Comparison of ENCODE assay signal across 17 cellular contexts in the genomic region with DNA sequence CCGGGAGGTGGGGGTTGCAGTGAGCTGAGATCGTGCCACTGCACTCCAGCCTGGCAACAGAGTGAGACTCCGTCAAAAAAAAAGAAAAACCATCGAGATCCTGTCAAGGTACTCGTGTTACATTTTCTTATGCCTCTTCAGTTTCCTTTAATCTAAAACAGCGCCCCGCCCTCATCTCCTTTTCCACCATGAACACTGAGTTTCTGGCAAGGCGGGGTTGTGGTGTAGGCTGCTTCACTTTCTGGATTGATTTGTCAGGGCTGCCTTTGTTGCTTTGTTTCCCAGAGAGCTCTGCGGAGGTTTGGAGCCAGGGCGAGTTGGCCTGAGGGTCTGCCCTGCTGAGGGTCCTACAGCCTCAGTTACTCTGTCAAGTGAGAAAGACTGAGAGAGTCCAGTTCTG. TPM values are rescaled to one million over a fixed set of nuclear protein-coding genes. Genes with fewer than 3 reads are reported as not detected.
DNase-seq lines count a peak whose midpoint lies in the region; ATAC-seq and TF ChIP-seq lines count a peak whose summit lies in the region.
"Had no signal": no experiment of that assay in that cellular context is flagged by ENCODE, and none has a peak within 500 bp of the region (broad histone marks: within the 10 kb centered on the region; RNA-seq: fewer than 3 reads in every experiment).

No MANE protein-coding gene starts in this region.

- no peak for TF ChIP-seq POLR2A in stomach (IDR thresholded peaks at IDR 0.05)
- no peak for TF ChIP-seq POLR2A in lower leg skin (IDR thresholded peaks at IDR 0.05)

- no peak for ATAC-seq in activated T-cell treated with anti-CD3 and anti-CD28 coated beads, Interleukin-2, amount 50 U/mL, for 4 hours
- ATAC-seq: activated CD4-positive, CD25-positive, alpha-beta regulatory T cell treated with anti-CD3 and anti-CD28 coated beads, Interleukin-2, amount 50 U/mL, for 24 hours had no signal

- no peak overlapping the region for H3K4me2 ChIP-seq in OCI-LY1 (ENCODE audit: low read length)

- H3K4me1 Mint-ChIP-seq in activated T-cell treated with anti-CD3 and anti-CD28 coated beads, Interleukin-2, amount 50 U/mL, for 24 hours (ENCODE audit: low read depth): peaks cover 68% of the 10 kb centered on the region
- peaks cover 45% of the 10 kb centered on the region for H3K4me1 Mint-ChIP-seq in activated T-cell treated with anti-CD3 and anti-CD28 coated beads, Interleukin-2, amount 50 U/mL, for 4 hours (ENCODE audit: low read depth)

- H3K27ac ChIP-seq in OCI-LY1 (ENCODE audit: low read depth, low read length, poor library complexity, severe bottlenecking): peak overlapping the region; percentile 62
- peak overlapping the region; percentile 1 to 71 (median 52) for H3K27ac ChIP-seq in stomach
- H3K27ac ChIP-seq: HL-60, prostate gland had no signal

- H3K27me3 Mint-ChIP-seq in activated T-cell treated with anti-CD3 and anti-CD28 coated beads, Interleukin-2, amount 50 U/mL, for 24 hours: no peaks in the 10 kb centered on the region
- no peaks in the 10 kb centered on the region for H3K27me3 Mint-ChIP-seq in activated T-cell treated with anti-CD3 and anti-CD28 coated beads, Interleukin-2, amount 50 U/mL, for 4 hours (ENCODE audit: low read depth)

- TF ChIP-seq EP300 in stomach (IDR thresholded peaks at IDR 0.05): no peak

- no peaks in the 10 kb centered on the region for H3F3A ChIP-seq in OCI-LY1 (ENCODE audit: insufficient read depth, low read length)

- H3K4me3 ChIP-seq in OCI-LY1 (ENCODE audit: low read depth, low read length, poor library complexity, severe bottlenecking) (no peak overlapping the region), epithelial cell of esophagus (ENCODE audit: low read length) (no peak overlapping the region), stomach (no peak overlapping the region), lower leg skin (ENCODE audit: low read depth, poor library complexity, severe bottlenecking) (no peak overlapping the region)
- H3K4me3 ChIP-seq: prostate gland had no signal

- H3K27me3 ChIP-seq in OCI-LY1 (ENCODE audit: insufficient read depth, low read length) (no peaks in the 10 kb centered on the region), stomach (peaks cover 0 to 20% (median 0%) of the 10 kb centered on the region in 3 donors)

- no peaks in the 10 kb centered on the region for H3K9me2 ChIP-seq in OCI-LY1 (ENCODE audit: low read depth, low read length)

- H2AFZ ChIP-seq in OCI-LY1 (ENCODE audit: low read length): no peak overlapping the region

- H3K36me3 Mint-ChIP-seq in activated T-cell treated with anti-CD3 and anti-CD28 coated beads, Interleukin-2, amount 50 U/mL, for 24 hours (ENCODE audit: low read depth): peaks cover 64% of the 10 kb centered on the region
- peaks cover 3% of the 10 kb centered on the region for H3K36me3 Mint-ChIP-seq in activated T-cell treated with anti-CD3 and anti-CD28 coated beads, Interleukin-2, amount 50 U/mL, for 4 hours (ENCODE audit: insufficient read depth)

- in situ Hi-C loops in G401 (cut with HindIII; ENCODE audit: low sequenced_read_pairs): no loop called here

- WGBS in stomach, 5 donors: 40 to 69% (median 52%) methylated on average over 10 of the region's 10 CpGs
- 51 to 52% methylated on average over 10 of the region's 10 CpGs for WGBS in lower leg skin, 2 donors

- H3K9me3 ChIP-seq in OCI-LY1 (ENCODE audit: low read length) (no peaks in the 10 kb centered on the region), stomach (no peaks in the 10 kb centered on the region)
- H3K9me3 ChIP-seq: prostate gland had no signal

- peak overlapping the region; percentile 68 for H3K27ac Mint-ChIP-seq in activated T-cell treated with anti-CD3 and anti-CD28 coated beads, Interleukin-2, amount 50 U/mL, for 24 hours

- H3K9me3 Mint-ChIP-seq in activated T-cell treated with anti-CD3 and anti-CD28 coated beads, Interleukin-2, amount 50 U/mL, for 24 hours: no peaks in the 10 kb centered on the region
- no peaks in the 10 kb centered on the region for H3K9me3 Mint-ChIP-seq in activated T-cell treated with anti-CD3 and anti-CD28 coated beads, Interleukin-2, amount 50 U/mL, for 4 hours
- H3K9me3 Mint-ChIP-seq: CD8-positive, alpha-beta memory T cell had no signal

- no peak for TF ChIP-seq CTCF in OCI-LY1 (IDR thresholded peaks at IDR 0.05; ENCODE audit: low read length)
- no peak for TF ChIP-seq CTCF in epithelial cell of esophagus (IDR thresholded peaks at IDR 0.05; ENCODE audit: insufficient read depth, low read depth, low read length, missing control alignments)
- TF ChIP-seq CTCF in stomach (IDR thresholded peaks at IDR 0.05): no peak
- TF ChIP-seq CTCF in lower leg skin (IDR thresholded peaks at IDR 0.05): no peak

- H3K79me2 ChIP-seq in OCI-LY1 (ENCODE audit: insufficient read depth, low read length): peaks cover 9% of the 10 kb centered on the region

- H3K4me1 ChIP-seq in OCI-LY1 (ENCODE audit: insufficient read depth, low read length, severe bottlenecking): peaks cover 65% of the 10 kb centered on the region
- H3K4me1 ChIP-seq in stomach: peaks cover 49 to 97% (median 70%) of the 10 kb centered on the region in 4 donors
- H3K4me1 ChIP-seq: prostate gland had no signal

- H3K9ac ChIP-seq in OCI-LY1 (ENCODE audit: low read length): no peak overlapping the region

- H4K20me1 ChIP-seq in OCI-LY1 (ENCODE audit: insufficient read depth, low read length): no peaks in the 10 kb centered on the region

- intact Hi-C loops in stomach (cut with DNase I; ENCODE audit: low total_unique reads): loop anchor here (10.0 kb wide), 1 partner anchor 45 kb away; a partner anchor contains a TSS
- intact Hi-C loops in lower leg skin (cut with DNase I; ENCODE audit: low total_unique reads): no loop called here

- no peak overlapping the region for H3K4me3 Mint-ChIP-seq in activated T-cell treated with anti-CD3 and anti-CD28 coated beads, Interleukin-2, amount 50 U/mL, for 24 hours
- no peak overlapping the region for H3K4me3 Mint-ChIP-seq in activated T-cell treated with anti-CD3 and anti-CD28 coated beads, Interleukin-2, amount 50 U/mL, for 4 hours

- no peak for DNase-seq in activated T-cell treated with anti-CD3 and anti-CD28 coated beads, Interleukin-2, amount 50 U/mL, for 24 hours
- DNase-seq in activated T-cell treated with anti-CD3 and anti-CD28 coated beads, Interleukin-2, amount 50 U/mL, for 4 hours: no peak
- DNase-seq in epithelial cell of esophagus (ENCODE audit: low read depth): peak; percentile 46
- peak; percentile 46 for DNase-seq in stomach
- DNase-seq in G401 (ENCODE audit: low spot score): no peak
- no peak for DNase-seq in lower leg skin (ENCODE audit: low spot score in 2 of 2)
- DNase-seq in NCI-H2107 (lab: John Stamatoyannopoulos, UW): no peak
- DNase-seq: amniotic stem cell; CD8-positive, alpha-beta memory T cell; cerebellar nuclear complex; EL; NCI-H2171 treated with DMSO at 0.1 percent for 48 hours; NCI-H774 had no signal

- H3K36me3 ChIP-seq in OCI-LY1 (ENCODE audit: insufficient read depth, low read length) (peaks cover 9% of the 10 kb centered on the region; the same call in 1 of the 2 replicates), stomach (peaks cover 0 to 12% (median 0%) of the 10 kb centered on the region in 4 donors)
- H3K36me3 ChIP-seq: prostate gland had no signal

RNA-seq across cellular contexts. Expression of a gene that starts 8.9 kb away (rescaled TPM):
- 10 to 100 TPM; 34.6 to 37.2 (median 35.5) TPM for total RNA-seq in activated T-cell treated with anti-CD3 and anti-CD28 coated beads, Interleukin-2, amount 50 U/mL, for 4 hours
- total RNA-seq in stomach (100 to 1,000 TPM in 3 of 5 donors, 10 to 100 TPM in 2; 46.3 to 149 (median 105) TPM), lower leg skin (100 to 1,000 TPM; 161 to 265 (median 197) TPM)
- 10 to 100 TPM; 14.1 to 17.1 (median 14.3) TPM for polyA plus RNA-seq in stomach
- 66.0 and 67.9 TPM in 2 replicates for total RNA-seq in G401 (2014; rRNA removed; shearing (Covaris generic))

RNA-seq across cellular contexts. Expression of a gene that starts 49.9 kb away (rescaled TPM):
- total RNA-seq in activated T-cell treated with anti-CD3 and anti-CD28 coated beads, Interleukin-2, amount 50 U/mL, for 4 hours: 10 to 100 TPM; 42.1 to 52.0 (median 49.8) TPM
- total RNA-seq in stomach: 10 to 100 TPM in 3 of 5 donors, 1 to 10 TPM in 2; 2.9 to 97.0 (median 22.3) TPM
- 10 to 100 TPM; 14.6 to 31.5 (median 24.6) TPM for polyA plus RNA-seq in stomach
- 200 and 209 TPM in 2 replicates for total RNA-seq in G401 (2014; rRNA removed; shearing (Covaris generic))
- total RNA-seq in lower leg skin: 10 to 100 TPM; 19.7 to 26.6 (median 22.2) TPM

Comparison
In these comparisons a context has a peak if more than half of its experiments do, and no peak if none do; other contexts are left out.
1. DNase-seq: peak in epithelial cell of esophagus (single experiment) and stomach (single experiment); none in activated T-cell treated with anti-CD3 and anti-CD28 coated beads, Interleukin-2, amount 50 U/mL, for 24 hours (single experiment), activated T-cell treated with anti-CD3 and anti-CD28 coated beads, Interleukin-2, amount 50 U/mL, for 4 hours (single experiment), G401 (single experiment), lower leg skin (0 of 2) and NCI-H2107 (single experiment).